11 cellular contexts compared by ENCODE assay signal in genomic region chr18:24395049-24395780, GRCh38. TPM values are rescaled to one million over a fixed set of nuclear protein-coding genes. Genes with fewer than 3 reads are reported as not detected.
A peak's percentile ranks its signal among the peaks of the same experiment; 100 is the strongest.
DNase-seq lines count a peak whose midpoint lies in the region; ATAC-seq, FAIRE-seq and TF ChIP-seq lines count a peak whose summit lies in the region.
"Had no signal": no experiment of that assay in that cellular context is flagged by ENCODE, and none has a peak within 500 bp of the region (broad histone marks: within the 10 kb centered on the region; RNA-seq: fewer than 3 reads in every experiment).

No MANE protein-coding gene starts in this region.

- H3K36me3 ChIP-seq in HepG2 (replicated peaks in 1 of 2; ENCODE audit: control insufficient read depth in 1 of 2, insufficient read depth in 2 of 2, low read length in 2 of 2) (no peaks in the 10 kb centered on the region), right lobe of liver (no peaks in the 10 kb centered on the region), OCI-LY7 (ENCODE audit: insufficient read depth, low read length) (no peaks in the 10 kb centered on the region), left ventricle myocardium inferior (no peaks in the 10 kb centered on the region)
- H3K36me3 ChIP-seq: gastroesophageal sphincter, sigmoid colon had no signal

- H3K27me3 ChIP-seq in HepG2 (ENCODE audit: control insufficient read depth in 1 of 2, insufficient read depth in 2 of 2, low read length in 2 of 2) (peaks cover 0 to 33% of the 10 kb centered on the region in 2 experiments), right lobe of liver (no peaks in the 10 kb centered on the region), left ventricle myocardium inferior (ENCODE audit: low read depth) (no peaks in the 10 kb centered on the region)
- H3K27me3 ChIP-seq: gastroesophageal sphincter, sigmoid colon had no signal

- H4K20me1 ChIP-seq in HepG2 (ENCODE audit: insufficient read depth, low read length) = no peaks in the 10 kb centered on the region
- no peaks in the 10 kb centered on the region for H4K20me1 ChIP-seq in OCI-LY7 (ENCODE audit: insufficient read depth, low read length)

- in situ Hi-C loops in HepG2 (cut with HindIII; ENCODE audit: extremely low pct_ligation_motif_present, low pct_unique_long_range_greater_than_20kb) = no loop called here

- POLR2A ChIA-PET in HepG2 (lab: Yijun Ruan, JAX) (no interaction called here), OCI-LY7 (lab: Charles Lee) (interaction anchor here (0.7 kb wide), 1 partner anchor 97 kb away, joined by 3 read pairs; no protein-coding TSS in a partner anchor)

- no peak overlapping the region for H3K9ac ChIP-seq in HepG2 (ENCODE audit: insufficient read depth, low read depth, low read length)

- H3K4me1 ChIP-seq in HepG2 (ENCODE audit: insufficient read depth, low read length) = peaks cover 7% of the 10 kb centered on the region; the same call in 1 of the 2 replicates
- H3K4me1 ChIP-seq in right lobe of liver = peaks cover 0 to 9% (median 0%) of the 10 kb centered on the region in 4 donors
- peaks cover 7% of the 10 kb centered on the region for H3K4me1 ChIP-seq in OCI-LY7 (ENCODE audit: insufficient read depth, low read length, poor library complexity, severe bottlenecking)
- peaks cover 22% of the 10 kb centered on the region for H3K4me1 ChIP-seq in left ventricle myocardium inferior

- no peaks in the 10 kb centered on the region for H3K9me2 ChIP-seq in OCI-LY7 (ENCODE audit: insufficient read depth, low read length)

- H3K9me3 ChIP-seq in HepG2 (ENCODE audit: low read length) (no peaks in the 10 kb centered on the region), right lobe of liver (no peaks in the 10 kb centered on the region), OCI-LY7 (ENCODE audit: low read length) (no peaks in the 10 kb centered on the region), left ventricle myocardium inferior (replicated peaks) (no peaks in the 10 kb centered on the region)
- H3K9me3 ChIP-seq: gastroesophageal sphincter, sigmoid colon had no signal

- no peak for TF ChIP-seq CTCF in HepG2 (CRISPR knock-in tag; IDR thresholded peaks at IDR 0.05)
- no peak for TF ChIP-seq CTCF in right lobe of liver (IDR thresholded peaks at IDR 0.05)
- TF ChIP-seq CTCF in fibroblast of the aortic adventitia (IDR thresholded peaks at IDR 0.05; ENCODE audit: insufficient read depth, low read length) = no peak
- no peak for TF ChIP-seq CTCF in OCI-LY7 (conservative IDR thresholded peaks at IDR 0.05; ENCODE audit: low read length)
- TF ChIP-seq CTCF in left ventricle myocardium inferior (IDR thresholded peaks at IDR 0.05; ENCODE audit: borderline replicate concordance) = no peak

- H2AFZ ChIP-seq in HepG2 (ENCODE audit: low read length) (no peak overlapping the region), OCI-LY7 (ENCODE audit: low read length) (no peak overlapping the region)

- no peak for ATAC-seq in HepG2
- ATAC-seq in right lobe of liver = no peak
- ATAC-seq: gastroesophageal sphincter had no signal

- no TSS peak for BruUV-seq in HepG2 (replicated peaks; lab: Mats Ljungman, UMichigan)
- no TSS peak for BruUV-seq in OCI-LY7 (replicated peaks; lab: Mats Ljungman, UMichigan)

- CTCF ChIA-PET in HepG2 (lab: Yijun Ruan, JAX; ENCODE audit: low intra/inter-chr PET ratio, low total read pairs) = no interaction called here
- CTCF ChIA-PET in OCI-LY7 (lab: Charles Lee; ENCODE audit: unreplicated experiment) = no interaction called here

- H3K79me2 ChIP-seq in HepG2 (ENCODE audit: insufficient read depth, low read length) = no peaks in the 10 kb centered on the region
- H3K79me2 ChIP-seq in OCI-LY7 (ENCODE audit: insufficient read depth, low read depth, low read length) = no peaks in the 10 kb centered on the region

- H3K4me2 ChIP-seq in HepG2 (ENCODE audit: low read depth, low read length) = no peak overlapping the region
- H3K4me2 ChIP-seq in OCI-LY7 (ENCODE audit: low read length) = no peak overlapping the region

- no peak overlapping the region for H3K27ac ChIP-seq in HepG2 (ENCODE audit: extremely low read length, insufficient read depth, low read length)
- no peak overlapping the region for H3K27ac ChIP-seq in right lobe of liver
- no peak overlapping the region for H3K27ac ChIP-seq in OCI-LY7 (ENCODE audit: low read depth, low read length, poor library complexity, severe bottlenecking)
- H3K27ac ChIP-seq in left ventricle myocardium inferior (replicated peaks) = no peak overlapping the region
- H3K27ac ChIP-seq: gastroesophageal sphincter, sigmoid colon had no signal

- H3K4me3 ChIP-seq in HepG2 (replicated peaks in 1 of 3; ENCODE audit: insufficient read depth in 1 of 3, low read depth in 2 of 3, low read length in 3 of 3) (no peak overlapping the region), right lobe of liver (no peak overlapping the region), fibroblast of the aortic adventitia (ENCODE audit: low read depth, low read length) (no peak overlapping the region), OCI-LY7 (ENCODE audit: low read depth, low read length, poor library complexity, severe bottlenecking) (no peak overlapping the region), left ventricle myocardium inferior (no peak overlapping the region)
- H3K4me3 ChIP-seq: gastroesophageal sphincter, sigmoid colon had no signal

- TF ChIP-seq RAD21 in HepG2 (CRISPR knock-in tag; IDR thresholded peaks at IDR 0.05) = no peak

- DNase-seq in HepG2 (ENCODE audit: low spot score) (no peak), right lobe of liver (no peak), OCI-M1 (lab: John Stamatoyannopoulos, UW) (peak; percentile 85), fibroblast of the aortic adventitia (ENCODE audit: low read depth) (peak; percentile 39), LoVo (ENCODE audit: low spot score) (no peak), OCI-LY7 (ENCODE audit: low spot score) (no peak), RCC 7860 (ENCODE audit: low spot score) (no peak), left ventricle myocardium inferior (no peak)
- DNase-seq: NCI-H1436 treated with DMSO at 0.1 percent for 48 hours, sigmoid colon had no signal

- WGBS in HepG2 (ENCODE audit: low lambda C conversion rate) = 48% methylated on average over 10 of the region's 10 CpGs
- 61% methylated on average over 10 of the region's 10 CpGs for WGBS in right lobe of liver (ENCODE audit: insufficient coverage, low coverage, low lambda C conversion rate, missing lambda C conversion rate)

- no peak for TF ChIP-seq EP300 in HepG2 (IDR thresholded peaks at IDR 0.05; ENCODE audit: low read depth in 2 of 2, low read length in 2 of 2)
- no peak for TF ChIP-seq EP300 in HepG2 (CRISPR knock-in tag; IDR thresholded peaks at IDR 0.05; ENCODE audit: borderline replicate concordance)

- TF ChIP-seq POLR2A in HepG2 (IDR thresholded peaks at IDR 0.05; ENCODE audit: insufficient read depth in 1 of 2, low read depth in 2 of 2, low read length in 2 of 2) (no peak), right lobe of liver (IDR thresholded peaks at IDR 0.05) (no peak)

- FAIRE-seq in HepG2 (lab: Jason Lieb, UNC) (no peak), RCC 7860 (lab: Jason Lieb, UNC) (no peak)

- intact Hi-C loops in HepG2 (cut with micrococcal nuclease; ENCODE audit: unreplicated experiment) = no loop called here
- intact Hi-C loops in right lobe of liver (cut with DNase I) = no loop called here
- intact Hi-C loops in OCI-LY7 (cut with micrococcal nuclease; ENCODE audit: unreplicated experiment) = loop anchor here (10.0 kb wide), 1 partner anchor 220 kb away; no protein-coding TSS in a partner anchor
- intact Hi-C loops in left ventricle myocardium inferior (cut with micrococcal nuclease) = no loop called here

RNA-seq across cellular contexts. Expression of gene OSBPL1A, which starts 2.4 kb away (rescaled TPM):
- 0.02 and 0.13 TPM in 2 replicates for total RNA-seq in HepG2 (2016; rRNA removed; fragmentation: Illumina TruSeq; extraction: Trizol)
- 0.26 TPM in 1 of 2 replicates, not detected in the other for total RNA-seq in HepG2 (2016; cell fraction: cytosol; rRNA removed; fragmentation: Illumina TruSeq; extraction: Trizol; ENCODE audit: low read depth)
- 0.13 TPM in 1 of 2 replicates, not detected in the other for total RNA-seq in HepG2 (2016; cell fraction: insoluble cytoplasmic fraction; rRNA removed; fragmentation: Illumina TruSeq; extraction: Trizol)
- total RNA-seq in HepG2 (2016; cell fraction: membrane; rRNA removed; fragmentation: Illumina TruSeq; extraction: Trizol) = 0.10 TPM in 1 of 2 replicates, not detected in the other
- total RNA-seq in HepG2 (2016; cell fraction: nucleus; rRNA removed; fragmentation: Illumina TruSeq; extraction: Trizol) = not detected in 2 replicates
- polyA plus RNA-seq in HepG2 (2011; rRNA removed) = not detected in 2 replicates
- polyA plus RNA-seq in HepG2 (2011; cell fraction: cytosol; rRNA removed) = not detected in 2 replicates
- 0.29 TPM in 1 of 2 replicates, not detected in the other for polyA plus RNA-seq in HepG2 (2011; cell fraction: nucleus; rRNA removed)
- polyA plus RNA-seq in HepG2 (2012) = not detected in 2 replicates
- not detected in 2 replicates for polyA plus RNA-seq in HepG2 (2016; cell fraction: cytosol; fragmentation: Illumina TruSeq; extraction: Trizol; ENCODE audit: low read depth)
- 0.20 TPM in 1 of 2 replicates, not detected in the other for polyA plus RNA-seq in HepG2 (2016; cell fraction: insoluble cytoplasmic fraction; fragmentation: Illumina TruSeq; extraction: Trizol; ENCODE audit: low read depth)
- polyA plus RNA-seq in HepG2 (2016; cell fraction: membrane; fragmentation: Illumina TruSeq; extraction: Trizol; ENCODE audit: low read depth) = 0.16 TPM in 1 of 2 replicates, not detected in the other
- polyA plus RNA-seq in HepG2 (2016; cell fraction: nucleus; fragmentation: Illumina TruSeq; extraction: Trizol; ENCODE audit: insufficient read depth, low read depth) = not detected in 2 replicates
- 20.2 TPM in 1 of 2 replicates, not detected in the other for polyA minus RNA-seq in HepG2 (2011; rRNA and poly(A)+ RNA removed; ENCODE audit: low replicate concordance)
- 0.18 and 0.49 TPM in 2 replicates for polyA minus RNA-seq in HepG2 (2011; cell fraction: cytosol; rRNA and poly(A)+ RNA removed)
- polyA minus RNA-seq in HepG2 (2011; cell fraction: nucleus; rRNA and poly(A)+ RNA removed) = 0.26 TPM in 1 of 2 replicates, not detected in the other
- total RNA-seq in right lobe of liver = 10 to 100 TPM in 4 of 6 experiments, 1 to 10 TPM in 2; 4.1 to 14.6 (median 14.0) TPM
- total RNA-seq in fibroblast of the aortic adventitia (ENCODE audit: low replicate concordance) = 80.4 and 93.9 TPM in 2 replicates
- total RNA-seq in OCI-LY7 (2014; rRNA removed; shearing (Covaris generic)) = 0.06 and 1.4 TPM in 2 replicates
- total RNA-seq in OCI-LY7 (2022) = 0.59 and 0.65 TPM in 2 replicates
- total RNA-seq in left ventricle myocardium inferior = 82.8 TPM

RNA-seq across cellular contexts. Expression of gene IMPACT, which starts 31.3 kb away (rescaled TPM):
- total RNA-seq in HepG2 (2016; rRNA removed; fragmentation: Illumina TruSeq; extraction: Trizol) (7.7 and 13.4 TPM in 2 replicates), right lobe of liver (10 to 100 TPM; 10.4 to 18.1 (median 13.9) TPM), fibroblast of the aortic adventitia (ENCODE audit: low replicate concordance) (48.3 and 52.2 TPM in 2 replicates), OCI-LY7 (2022) (not detected in 2 replicates), left ventricle myocardium inferior (20.2 TPM)
- 2.3 and 2.8 TPM in 2 replicates for total RNA-seq in HepG2 (2016; cell fraction: cytosol; rRNA removed; fragmentation: Illumina TruSeq; extraction: Trizol; ENCODE audit: low read depth)
- total RNA-seq in HepG2 (2016; cell fraction: insoluble cytoplasmic fraction; rRNA removed; fragmentation: Illumina TruSeq; extraction: Trizol) = 8.8 and 15.1 TPM in 2 replicates
- 5.4 and 5.5 TPM in 2 replicates for total RNA-seq in HepG2 (2016; cell fraction: membrane; rRNA removed; fragmentation: Illumina TruSeq; extraction: Trizol)
- 4.0 and 5.0 TPM in 2 replicates for total RNA-seq in HepG2 (2016; cell fraction: nucleus; rRNA removed; fragmentation: Illumina TruSeq; extraction: Trizol)
- polyA plus RNA-seq in HepG2 (2011; rRNA removed) = 4.5 and 5.0 TPM in 2 replicates
- 1.6 and 3.5 TPM in 2 replicates for polyA plus RNA-seq in HepG2 (2011; cell fraction: cytosol; rRNA removed)
- polyA plus RNA-seq in HepG2 (2011; cell fraction: nucleus; rRNA removed) = 2.3 and 2.6 TPM in 2 replicates
- 4.5 and 6.8 TPM in 2 replicates for polyA plus RNA-seq in HepG2 (2012)
- 1.2 and 2.3 TPM in 2 replicates for polyA plus RNA-seq in HepG2 (2016; cell fraction: cytosol; fragmentation: Illumina TruSeq; extraction: Trizol; ENCODE audit: low read depth)
- polyA plus RNA-seq in HepG2 (2016; cell fraction: insoluble cytoplasmic fraction; fragmentation: Illumina TruSeq; extraction: Trizol; ENCODE audit: low read depth) = 11.1 and 14.1 TPM in 2 replicates
- 2.8 and 3.0 TPM in 2 replicates for polyA plus RNA-seq in HepG2 (2016; cell fraction: membrane; fragmentation: Illumina TruSeq; extraction: Trizol; ENCODE audit: low read depth)
- 6.0 and 7.4 TPM in 2 replicates for polyA plus RNA-seq in HepG2 (2016; cell fraction: nucleus; fragmentation: Illumina TruSeq; extraction: Trizol; ENCODE audit: insufficient read depth, low read depth)
- polyA minus RNA-seq in HepG2 (2011; rRNA and poly(A)+ RNA removed; ENCODE audit: low replicate concordance) = 0.72 and 4.5 TPM in 2 replicates
- polyA minus RNA-seq in HepG2 (2011; cell fraction: cytosol; rRNA and poly(A)+ RNA removed) = 2.8 and 3.5 TPM in 2 replicates
- 4.2 and 4.7 TPM in 2 replicates for polyA minus RNA-seq in HepG2 (2011; cell fraction: nucleus; rRNA and poly(A)+ RNA removed)
- not detected in 2 replicates for total RNA-seq in OCI-LY7 (2014; rRNA removed; shearing (Covaris generic))

Comparison
In these comparisons a context has a peak if more than half of its experiments do, and no peak if none do; other contexts are left out.
1. DNase-seq: peak in OCI-M1 (single experiment) and fibroblast of the aortic adventitia (single experiment); none in HepG2 (single experiment), right lobe of liver (0 of 3), LoVo (single experiment), OCI-LY7 (single experiment), RCC 7860 (single experiment) and left ventricle myocardium inferior (single experiment).